In genomic region chr13:113272791-113273190, GRCh38 we compare ENCODE assay signal across 10 cellular contexts.
"Had no signal": no experiment of that assay in that cellular context is flagged by ENCODE, and none has a peak within 500 bp of the region (broad histone marks: within the 10 kb centered on the region; RNA-seq: fewer than 3 reads in every experiment).

No MANE protein-coding gene starts in this region.

- FAIRE-seq: small intestine had no signal

- H3K9me3 ChIP-seq: gastroesophageal sphincter, tibial artery had no signal

- H3K4me3 Mint-ChIP-seq: activated B cell treated with CpG ODN at 0.5 μM for 24 hours; activated naive CD8-positive, alpha-beta T cell; brain; nephron; stimulated activated effector memory CD8-positive, alpha-beta T cell treated with anti-CD3 and anti-CD28 coated beads, Interleukin-12 subunit alpha, Interleukin-12 subunit beta, amount 100 ng/mL, for 72 hours had no signal

- ATAC-seq: SK-N-SH treated with all-trans-retinoic acid at 6 μM for 48 hours; stimulated activated effector memory CD8-positive, alpha-beta T cell treated with anti-CD3 and anti-CD28 coated beads, Interleukin-12 subunit alpha, Interleukin-12 subunit beta, amount 100 ng/mL, for 72 hours had no signal

- H3K4me1 Mint-ChIP-seq: activated B cell treated with CpG ODN at 0.5 μM for 24 hours, nephron had no signal

- H3K27me3 ChIP-seq: gastroesophageal sphincter, tibial artery had no signal

- H3K27ac Mint-ChIP-seq: activated B cell treated with CpG ODN at 0.5 μM for 24 hours; nephron; stimulated activated effector memory CD8-positive, alpha-beta T cell treated with anti-CD3 and anti-CD28 coated beads, Interleukin-12 subunit alpha, Interleukin-12 subunit beta, amount 100 ng/mL, for 72 hours had no signal

- H3K27me3 Mint-ChIP-seq: activated B cell treated with CpG ODN at 0.5 μM for 24 hours; activated naive CD8-positive, alpha-beta T cell; brain had no signal

- H3K27ac ChIP-seq: gastroesophageal sphincter, tibial artery had no signal

- DNase-seq: activated B cell treated with CpG ODN at 0.5 μM for 24 hours, amygdala, small intestine had no signal

- H3K9me3 Mint-ChIP-seq: activated B cell treated with CpG ODN at 0.5 μM for 24 hours; nephron; stimulated activated effector memory CD8-positive, alpha-beta T cell treated with anti-CD3 and anti-CD28 coated beads, Interleukin-12 subunit alpha, Interleukin-12 subunit beta, amount 100 ng/mL, for 72 hours had no signal

- H3K4me3 ChIP-seq: gastroesophageal sphincter, tibial artery had no signal

- H3K36me3 Mint-ChIP-seq: activated naive CD8-positive, alpha-beta T cell had no signal
